ENCODE assay signal across 8 cellular contexts in genomic region chr17:81712468-81713003, GRCh38. TPM values are rescaled to one million over a fixed set of nuclear protein-coding genes. Genes with fewer than 3 reads are reported as not detected.
DNase-seq lines count a peak whose midpoint lies in the region; ATAC-seq and TF ChIP-seq lines count a peak whose summit lies in the region.

No MANE protein-coding gene starts in this region.

- no peaks in the 10 kb centered on the region for H3K9me3 ChIP-seq in BE2C
- H3K9me3 ChIP-seq in right cardiac atrium (ENCODE audit: control insufficient read depth, low read length): no peaks in the 10 kb centered on the region
- no peaks in the 10 kb centered on the region for H3K9me3 ChIP-seq in gastrocnemius medialis

- TF ChIP-seq CTCF in BE2C (IDR thresholded peaks at IDR 0.05; ENCODE audit: low read depth, low read length) (no peak), gastrocnemius medialis (IDR thresholded peaks at IDR 0.05 in 4 of 5, conservative IDR thresholded peaks at IDR 0.05 in 1 of 5) (no peak)

- no peaks in the 10 kb centered on the region for H3K9me3 Mint-ChIP-seq in activated CD8-positive, alpha-beta T cell treated with anti-CD3 and anti-CD28 coated beads, Interleukin-2, amount 10 ng/mL, durations not matched to agents 7 days and 5 days (ENCODE audit: insufficient read depth)

- TF ChIP-seq POLR2A in GM18505 (IDR thresholded peaks at IDR 0.05; ENCODE audit: borderline replicate concordance, extremely low read depth, insufficient read depth, insufficient read length): no peak
- TF ChIP-seq POLR2A in gastrocnemius medialis (IDR thresholded peaks at IDR 0.05): no peak

- H3K4me1 Mint-ChIP-seq in activated CD8-positive, alpha-beta T cell treated with anti-CD3 and anti-CD28 coated beads, Interleukin-2, amount 10 ng/mL, durations not matched to agents 7 days and 5 days (ENCODE audit: low read depth): peaks cover 32% of the 10 kb centered on the region

- H3K27me3 ChIP-seq in BE2C (no peaks in the 10 kb centered on the region), right cardiac atrium (ENCODE audit: control insufficient read depth, insufficient read depth) (no peaks in the 10 kb centered on the region), gastrocnemius medialis (no peaks in the 10 kb centered on the region)

- H3K27me3 Mint-ChIP-seq in activated CD8-positive, alpha-beta T cell treated with anti-CD3 and anti-CD28 coated beads, Interleukin-2, amount 10 ng/mL, durations not matched to agents 7 days and 5 days (ENCODE audit: low read depth): no peaks in the 10 kb centered on the region

- 3% methylated on average over 41 of the region's 41 CpGs for WGBS in right cardiac atrium

- DNase-seq in BE2C (peak; percentile 62), HT1080 (ENCODE audit: low read depth) (peak; percentile 46), right cardiac atrium (peak in 1 of 3 donors; percentile 76), gastrocnemius medialis (no peak), NCI-H187 treated with DMSO at 0.1 percent for 48 hours (lab: John Stamatoyannopoulos, UW) (no peak)
- no peak for DNase-seq in activated CD8-positive, alpha-beta T cell treated with anti-CD3 and anti-CD28 coated beads, Interleukin-2, amount 10 ng/mL, durations not matched to agents 7 days and 5 days
- no peak for DNase-seq in stimulated activated CD4-positive, alpha-beta T cell treated with anti-CD3 and anti-CD28 coated beads, Interleukin-2, amount 100 ng/mL, for 24 hours

- peak; percentile 11 for ATAC-seq in GM18505 (IDR thresholded peaks at IDR 0.05; ENCODE audit: unreplicated experiment)
- peak; percentile 36 for ATAC-seq in activated CD8-positive, alpha-beta T cell treated with anti-CD3 and anti-CD28 coated beads, Interleukin-2, amount 10 ng/mL, durations not matched to agents 7 days and 5 days
- peak; percentile 2 to 12 for ATAC-seq in right cardiac atrium
- ATAC-seq in gastrocnemius medialis: peak; percentile 16 to 22

- H3K36me3 ChIP-seq in BE2C (peaks cover 21% of the 10 kb centered on the region), gastrocnemius medialis (peaks cover 0 to 4% of the 10 kb centered on the region in 2 donors)

- intact Hi-C loops in right cardiac atrium (cut with DNase I): no loop called here
- intact Hi-C loops in gastrocnemius medialis (cut with DNase I; ENCODE audit: low total_unique reads): loop anchor here (5.0 kb wide), 1 partner anchor 35 kb away; no protein-coding TSS in a partner anchor

- in situ Hi-C loops in gastrocnemius medialis (cut with MboI; ENCODE audit: low sequenced_read_pairs in 4 of 4): no loop called here

- no peak overlapping the region for H3K27ac ChIP-seq in right cardiac atrium (ENCODE audit: low read length)
- peak overlapping the region; percentile 71 to 89 (median 76) for H3K27ac ChIP-seq in gastrocnemius medialis

- peaks cover 16% of the 10 kb centered on the region for H3K36me3 Mint-ChIP-seq in activated CD8-positive, alpha-beta T cell treated with anti-CD3 and anti-CD28 coated beads, Interleukin-2, amount 10 ng/mL, durations not matched to agents 7 days and 5 days (ENCODE audit: low read depth)

- H3K4me3 ChIP-seq in BE2C (ENCODE audit: low read depth, low read length) (peak overlapping the region; percentile 78), right cardiac atrium (ENCODE audit: low read length) (peak overlapping the region; percentile 82), gastrocnemius medialis (peak overlapping the region; percentile 57 to 82 (median 66))

- peak overlapping the region; percentile 91 for H3K4me3 Mint-ChIP-seq in activated CD8-positive, alpha-beta T cell treated with anti-CD3 and anti-CD28 coated beads, Interleukin-2, amount 10 ng/mL, durations not matched to agents 7 days and 5 days

- H3K4me1 ChIP-seq in BE2C: peaks cover 5% of the 10 kb centered on the region; the same call in 1 of the 2 replicates
- H3K4me1 ChIP-seq in right cardiac atrium (ENCODE audit: control insufficient read depth, insufficient read depth, low read length): peaks cover 8% of the 10 kb centered on the region
- peaks cover 23 to 31% of the 10 kb centered on the region in 2 donors for H3K4me1 ChIP-seq in gastrocnemius medialis

- POLR2A ChIA-PET in activated CD8-positive, alpha-beta T cell treated with anti-CD3 and anti-CD28 coated beads, Interleukin-2, amount 10 ng/mL, durations not matched to agents 7 days and 5 days (lab: Charles Lee): interaction anchor here (1.0 to 1.1 kb wide), 2 partner anchors 8 to 9 kb away, joined by 4 to 6 read pairs; partner anchors contain the start of gene MRPL12

- CTCF ChIA-PET in activated CD8-positive, alpha-beta T cell treated with anti-CD3 and anti-CD28 coated beads, Interleukin-2, amount 10 ng/mL, durations not matched to agents 7 days and 5 days (lab: Charles Lee): no interaction called here

- peak overlapping the region; percentile 81 for H3K27ac Mint-ChIP-seq in activated CD8-positive, alpha-beta T cell treated with anti-CD3 and anti-CD28 coated beads, Interleukin-2, amount 10 ng/mL, durations not matched to agents 7 days and 5 days

RNA-seq across cellular contexts. Expression of gene SLC25A10, which starts 0.5 kb away (rescaled TPM):
- 21.3 TPM for polyA plus RNA-seq in BE2C (2012; ENCODE audit: insufficient read depth, insufficient read length, low read depth)
- total RNA-seq in HT1080 (2014; rRNA removed; shearing (Covaris generic)): 96.9 and 106 TPM in 2 replicates
- polyA plus RNA-seq in HT1080 (2015; cell fraction: cytosol; rRNA removed): 56.8 and 78.5 TPM in 2 replicates
- polyA plus RNA-seq in HT1080 (2015; cell fraction: nucleus; rRNA removed): 41.7 and 46.6 TPM in 2 replicates
- total RNA-seq in activated CD8-positive, alpha-beta T cell treated with anti-CD3 and anti-CD28 coated beads, Interleukin-2, amount 10 ng/mL, durations not matched to agents 7 days and 5 days: 10 to 100 TPM; 39.2 to 40.4 TPM
- total RNA-seq in right cardiac atrium (10 to 100 TPM in 1 of 4 donors, 1 to 10 TPM in 3; 5.9 to 11.4 (median 9.6) TPM), gastrocnemius medialis (1 to 10 TPM; 3.4 to 9.3 (median 6.7) TPM)
- polyA plus RNA-seq in right cardiac atrium: 18.6 TPM

RNA-seq across cellular contexts. Expression of gene MRPL12, which starts 9.4 kb away (rescaled TPM):
- polyA plus RNA-seq in BE2C (2012; ENCODE audit: insufficient read depth, insufficient read length, low read depth): 451 TPM
- 51.9 and 57.7 TPM in 2 replicates for total RNA-seq in HT1080 (2014; rRNA removed; shearing (Covaris generic))
- 219 and 267 TPM in 2 replicates for polyA plus RNA-seq in HT1080 (2015; cell fraction: cytosol; rRNA removed)
- 65.9 and 77.4 TPM in 2 replicates for polyA plus RNA-seq in HT1080 (2015; cell fraction: nucleus; rRNA removed)
- 100 to 1,000 TPM; 102 to 104 TPM for total RNA-seq in activated CD8-positive, alpha-beta T cell treated with anti-CD3 and anti-CD28 coated beads, Interleukin-2, amount 10 ng/mL, durations not matched to agents 7 days and 5 days
- total RNA-seq in right cardiac atrium: 100 to 1,000 TPM in 3 of 4 donors, 10 to 100 TPM in 1; 83.3 to 142 (median 112) TPM
- 310 TPM for polyA plus RNA-seq in right cardiac atrium
- 100 to 1,000 TPM in 2 of 4 donors, 10 to 100 TPM in 2; 79.1 to 117 (median 94.1) TPM for total RNA-seq in gastrocnemius medialis

RNA-seq across cellular contexts. Expression of gene HGS, which starts 28.7 kb away (rescaled TPM):
- polyA plus RNA-seq in BE2C (2012; ENCODE audit: insufficient read depth, insufficient read length, low read depth): 393 TPM
- 165 and 172 TPM in 2 replicates for total RNA-seq in HT1080 (2014; rRNA removed; shearing (Covaris generic))
- polyA plus RNA-seq in HT1080 (2015; cell fraction: cytosol; rRNA removed): 102 and 109 TPM in 2 replicates
- polyA plus RNA-seq in HT1080 (2015; cell fraction: nucleus; rRNA removed): 333 and 341 TPM in 2 replicates
- total RNA-seq in activated CD8-positive, alpha-beta T cell treated with anti-CD3 and anti-CD28 coated beads, Interleukin-2, amount 10 ng/mL, durations not matched to agents 7 days and 5 days: 100 to 1,000 TPM; 107 to 128 TPM
- total RNA-seq in right cardiac atrium (10 to 100 TPM; 42.1 to 50.3 (median 47.9) TPM), gastrocnemius medialis (100 to 1,000 TPM in 3 of 4 donors, 10 to 100 TPM in 1; 62.1 to 150 (median 113) TPM)
- polyA plus RNA-seq in right cardiac atrium: 48.6 TPM

RNA-seq across cellular contexts. Expression of gene ARL16, which starts 28.9 kb away (rescaled TPM):
- 101 TPM for polyA plus RNA-seq in BE2C (2012; ENCODE audit: insufficient read depth, insufficient read length, low read depth)
- total RNA-seq in HT1080 (2014; rRNA removed; shearing (Covaris generic)): 47.9 and 59.7 TPM in 2 replicates
- 25.2 and 32.5 TPM in 2 replicates for polyA plus RNA-seq in HT1080 (2015; cell fraction: cytosol; rRNA removed)
- polyA plus RNA-seq in HT1080 (2015; cell fraction: nucleus; rRNA removed): 25.7 and 31.9 TPM in 2 replicates
- total RNA-seq in activated CD8-positive, alpha-beta T cell treated with anti-CD3 and anti-CD28 coated beads, Interleukin-2, amount 10 ng/mL, durations not matched to agents 7 days and 5 days: 10 to 100 TPM; 21.3 to 28.4 TPM
- total RNA-seq in right cardiac atrium (10 to 100 TPM; 13.2 to 24.4 (median 16.8) TPM), gastrocnemius medialis (10 to 100 TPM; 12.9 to 23.6 (median 20.0) TPM)
- 20.9 TPM for polyA plus RNA-seq in right cardiac atrium

RNA-seq across cellular contexts. Expression of gene CCDC137, which starts 46.0 kb away (rescaled TPM):
- 66.0 TPM for polyA plus RNA-seq in BE2C (2012; ENCODE audit: insufficient read depth, insufficient read length, low read depth)
- total RNA-seq in HT1080 (2014; rRNA removed; shearing (Covaris generic)): 47.3 and 60.3 TPM in 2 replicates
- 17.0 and 18.4 TPM in 2 replicates for polyA plus RNA-seq in HT1080 (2015; cell fraction: cytosol; rRNA removed)
- polyA plus RNA-seq in HT1080 (2015; cell fraction: nucleus; rRNA removed): 16.2 and 24.9 TPM in 2 replicates
- 10 to 100 TPM; 42.3 to 43.7 TPM for total RNA-seq in activated CD8-positive, alpha-beta T cell treated with anti-CD3 and anti-CD28 coated beads, Interleukin-2, amount 10 ng/mL, durations not matched to agents 7 days and 5 days
- total RNA-seq in right cardiac atrium (1 to 10 TPM; 5.0 to 7.8 (median 6.7) TPM), gastrocnemius medialis (10 to 100 TPM in 2 of 4 donors, 1 to 10 TPM in 2; 6.7 to 17.1 (median 11.2) TPM)
- 10.9 TPM for polyA plus RNA-seq in right cardiac atrium

Comparison
In these comparisons a context has a peak if more than half of its experiments do, and no peak if none do; other contexts are left out.
1. DNase-seq: peak in BE2C (single experiment) and HT1080 (single experiment); none in activated CD8-positive, alpha-beta T cell treated with anti-CD3 and anti-CD28 coated beads, Interleukin-2, amount 10 ng/mL, durations not matched to agents 7 days and 5 days (single experiment), gastrocnemius medialis (0 of 2), NCI-H187 treated with DMSO at 0.1 percent for 48 hours (single experiment) and stimulated activated CD4-positive, alpha-beta T cell treated with anti-CD3 and anti-CD28 coated beads, Interleukin-2, amount 100 ng/mL, for 24 hours (0 of 2).
2. Peak in every context shown above with its lines, with median percentiles within 50 percentile points of each other: H3K4me3 ChIP-seq and ATAC-seq.